Comparison of ENCODE assay signal across 8 cellular contexts in genomic region chr14:91244501-91244901, GRCh38. TPM values are rescaled to one million over a fixed set of nuclear protein-coding genes. Genes with fewer than 3 reads are reported as not detected.
DNase-seq lines count a peak whose midpoint lies in the region; ATAC-seq and TF ChIP-seq lines count a peak whose summit lies in the region.

Gene GPR68, minus strand, starts transcription at chr14:91244704. Its CDS starts 9,654 bp downstream, at chr14:91235050.

- CTCF ChIA-PET in activated CD4-positive, alpha-beta memory T cell treated with anti-CD3 and anti-CD28 coated beads for 36 hours (lab: Charles Lee) = interaction anchor here (0.7 to 6.9 kb wide), 8 partner anchors 8 to 174 kb away, joined by 3 to 71 read pairs (median 4); no protein-coding TSS in a partner anchor
- CTCF ChIA-PET in Caco-2 (lab: Charles Lee) = no interaction called here

- H3K4me3 Mint-ChIP-seq in CD4-positive, CD25-positive, alpha-beta regulatory T cell = peak within 1 kb of the TSS; percentile 90 to 100 (median 92)
- peak within 1 kb of the TSS; percentile 73 for H3K4me3 Mint-ChIP-seq in activated CD4-positive, alpha-beta memory T cell treated with anti-CD3 and anti-CD28 coated beads for 36 hours
- no peak within 1 kb of the TSS for H3K4me3 Mint-ChIP-seq in Caco-2 (ENCODE audit: unreplicated experiment)

- peaks cover 0 to 9% (median 4%) of the 10 kb centered on the region in 7 donors for H3K9me3 Mint-ChIP-seq in CD4-positive, CD25-positive, alpha-beta regulatory T cell
- peaks cover 5% of the 10 kb centered on the region for H3K9me3 Mint-ChIP-seq in activated CD4-positive, alpha-beta memory T cell treated with anti-CD3 and anti-CD28 coated beads for 36 hours
- H3K9me3 Mint-ChIP-seq in Caco-2 (ENCODE audit: unreplicated experiment) = peaks cover 17% of the 10 kb centered on the region

- no peaks in the 10 kb centered on the region for H3K27me3 ChIP-seq in CD4-positive, CD25-positive, alpha-beta regulatory T cell (ENCODE audit: control insufficient read depth, insufficient read depth, low read length)
- no peaks in the 10 kb centered on the region for H3K27me3 ChIP-seq in neuron (ENCODE audit: insufficient read depth, low read length)
- H3K27me3 ChIP-seq in Caco-2 (replicated peaks; ENCODE audit: control insufficient read depth, insufficient read depth, low read length) = no peaks in the 10 kb centered on the region

- H3K4me1 Mint-ChIP-seq in CD4-positive, CD25-positive, alpha-beta regulatory T cell = peaks cover 17 to 97% (median 74%) of the 10 kb centered on the region in 4 donors
- H3K4me1 Mint-ChIP-seq in activated CD4-positive, alpha-beta memory T cell treated with anti-CD3 and anti-CD28 coated beads for 36 hours (ENCODE audit: low read depth) = peaks cover 93% of the 10 kb centered on the region
- H3K4me1 Mint-ChIP-seq in Caco-2 (ENCODE audit: low read depth, unreplicated experiment) = no peaks in the 10 kb centered on the region

- in situ Hi-C loops in GM13976 (cut with MboI; ENCODE audit: low sequenced_read_pairs, unreplicated experiment) = no loop called here

- POLR2A ChIA-PET in activated CD4-positive, alpha-beta memory T cell treated with anti-CD3 and anti-CD28 coated beads for 36 hours (lab: Charles Lee) = interaction anchor here (0.5 to 8.4 kb wide), 15 partner anchors 8 to 861 kb away, joined by 3 to 325 read pairs (median 4); partner anchors contain the start of gene DGLUCY
- POLR2A ChIA-PET in Caco-2 (lab: Charles Lee) = no interaction called here

- H3K36me3 Mint-ChIP-seq in CD4-positive, CD25-positive, alpha-beta regulatory T cell = peaks cover 14% of the 10 kb centered on the region
- H3K36me3 Mint-ChIP-seq in activated CD4-positive, alpha-beta memory T cell treated with anti-CD3 and anti-CD28 coated beads for 36 hours = peaks cover 25% of the 10 kb centered on the region
- H3K36me3 Mint-ChIP-seq in Caco-2 (ENCODE audit: insufficient read depth, unreplicated experiment) = no peaks in the 10 kb centered on the region

- H3K27ac ChIP-seq in CD4-positive, CD25-positive, alpha-beta regulatory T cell (ENCODE audit: insufficient read depth, low read length, poor library complexity, severe bottlenecking) = peak within 1 kb of the TSS; percentile 98
- peak within 1 kb of the TSS; percentile 88 for H3K27ac ChIP-seq in KOPT-K1 (ENCODE audit: low read depth, low read length, poor library complexity, severe bottlenecking)

- peaks cover 86% of the 10 kb centered on the region for H3K4me1 ChIP-seq in CD4-positive, CD25-positive, alpha-beta regulatory T cell (ENCODE audit: control insufficient read depth, insufficient read depth, low read length, poor library complexity, severe bottlenecking)
- H3K4me1 ChIP-seq in neuron (ENCODE audit: insufficient read depth, low read length) = peaks cover 11% of the 10 kb centered on the region
- H3K4me1 ChIP-seq in Caco-2 = no peaks in the 10 kb centered on the region

- intact Hi-C loops in activated CD4-positive, alpha-beta memory T cell treated with anti-CD3 and anti-CD28 coated beads for 36 hours (cut with micrococcal nuclease) = loop anchor here (5.0 kb wide), 1 partner anchor 128 kb away; no protein-coding TSS in a partner anchor
- intact Hi-C loops in Caco-2 (cut with micrococcal nuclease; ENCODE audit: unreplicated experiment) = no loop called here

- H3K9me3 ChIP-seq in CD4-positive, CD25-positive, alpha-beta regulatory T cell (ENCODE audit: control insufficient read depth in 2 of 2, low read length in 2 of 2) = no peaks in the 10 kb centered on the region
- H3K9me3 ChIP-seq in KOPT-K1 (ENCODE audit: insufficient read depth, low read length, poor library complexity, severe bottlenecking) (no peaks in the 10 kb centered on the region), neuron (ENCODE audit: low read length) (no peaks in the 10 kb centered on the region), Caco-2 (no peaks in the 10 kb centered on the region)

- peak within 1 kb of the TSS; percentile 76 for H2AFZ ChIP-seq in neuron (ENCODE audit: low read depth, low read length)

- peak within 1 kb of the TSS; percentile 92 for H3K4me3 ChIP-seq in CD4-positive, CD25-positive, alpha-beta regulatory T cell (ENCODE audit: low read depth, low read length)
- H3K4me3 ChIP-seq in fibroblast of pulmonary artery (replicated peaks; ENCODE audit: low read depth, low read length) (no peak within 1 kb of the TSS), neuron (ENCODE audit: low read length) (peak within 1 kb of the TSS; percentile 20), Caco-2 (ENCODE audit: low read depth, low read length) (no peak within 1 kb of the TSS)

- peaks cover 2% of the 10 kb centered on the region for H3K36me3 ChIP-seq in CD4-positive, CD25-positive, alpha-beta regulatory T cell (ENCODE audit: control insufficient read depth, insufficient read depth, low read length)
- H3K36me3 ChIP-seq in KOPT-K1 (ENCODE audit: insufficient read depth, low read length) = no peaks in the 10 kb centered on the region
- H3K36me3 ChIP-seq in neuron (ENCODE audit: insufficient read depth, low read length) = no peaks in the 10 kb centered on the region
- H3K36me3 ChIP-seq in Caco-2 (ENCODE audit: control insufficient read depth, insufficient read depth, low read length) = no peaks in the 10 kb centered on the region

- TF ChIP-seq CTCF in fibroblast of pulmonary artery (IDR thresholded peaks at IDR 0.05; ENCODE audit: low read length, missing control alignments) (no peak), GM13976 (IDR thresholded peaks at IDR 0.05; ENCODE audit: borderline replicate concordance, control extremely low read depth, extremely low read depth, insufficient read depth, missing control alignments) (no peak), Caco-2 (IDR thresholded peaks at IDR 0.05; ENCODE audit: insufficient read depth in 1 of 2, low read depth in 1 of 2, low read length in 1 of 2, severe bottlenecking in 1 of 2, unreplicated experiment in 1 of 2) (no peak)

- DNase-seq in CD4-positive, CD25-positive, alpha-beta regulatory T cell = peak; percentile 29 to 70 (median 38)
- peak; percentile 51 for DNase-seq in activated CD4-positive, alpha-beta memory T cell treated with anti-CD3 and anti-CD28 coated beads for 36 hours
- peak; percentile 65 for DNase-seq in fibroblast of pulmonary artery (ENCODE audit: low read depth)
- DNase-seq in GM13976 (ENCODE audit: low spot score) = no peak
- no peak for DNase-seq in Caco-2
- DNase-seq in NCI-H2029 (lab: John Stamatoyannopoulos, UW) = no peak

- ATAC-seq in CD4-positive, CD25-positive, alpha-beta regulatory T cell (ENCODE audit: low read depth in 2 of 2) = no peak

- peaks cover 11% of the 10 kb centered on the region for H3K27me3 Mint-ChIP-seq in CD4-positive, CD25-positive, alpha-beta regulatory T cell
- no peaks in the 10 kb centered on the region for H3K27me3 Mint-ChIP-seq in activated CD4-positive, alpha-beta memory T cell treated with anti-CD3 and anti-CD28 coated beads for 36 hours
- H3K27me3 Mint-ChIP-seq in Caco-2 (ENCODE audit: insufficient read depth, unreplicated experiment) = peaks cover 5% of the 10 kb centered on the region

- BruUV-seq in Caco-2 (replicated peaks; lab: Mats Ljungman, UMichigan) = no TSS peak

- peak within 1 kb of the TSS; percentile 96 to 99 (median 99) for H3K27ac Mint-ChIP-seq in CD4-positive, CD25-positive, alpha-beta regulatory T cell
- H3K27ac Mint-ChIP-seq in activated CD4-positive, alpha-beta memory T cell treated with anti-CD3 and anti-CD28 coated beads for 36 hours = peak within 1 kb of the TSS; percentile 84
- no peak within 1 kb of the TSS for H3K27ac Mint-ChIP-seq in Caco-2 (ENCODE audit: unreplicated experiment)

RNA-seq across cellular contexts. Expression of gene GPR68, which starts in this region (rescaled TPM):
- total RNA-seq in CD4-positive, CD25-positive, alpha-beta regulatory T cell = 18.8 TPM
- 10 to 100 TPM in 2 of 4 donors, 1 to 10 TPM in 2; 8.5 to 19.1 (median 11.0) TPM for polyA plus RNA-seq in CD4-positive, CD25-positive, alpha-beta regulatory T cell
- 1 to 10 TPM; 6.5 to 6.9 TPM for total RNA-seq in activated CD4-positive, alpha-beta memory T cell treated with anti-CD3 and anti-CD28 coated beads for 36 hours
- 0.14 TPM in 2 replicates for total RNA-seq in Caco-2 (2022)

Comparison
In these comparisons a context has a peak if more than half of its experiments do, and no peak if none do; other contexts are left out.
1. DNase-seq: peak in CD4-positive, CD25-positive, alpha-beta regulatory T cell (3 of 3), activated CD4-positive, alpha-beta memory T cell treated with anti-CD3 and anti-CD28 coated beads for 36 hours (single experiment) and fibroblast of pulmonary artery (single experiment); none in GM13976 (single experiment), Caco-2 (0 of 2) and NCI-H2029 (single experiment).
2. H3K4me3 ChIP-seq: peak in CD4-positive, CD25-positive, alpha-beta regulatory T cell (single experiment) and neuron (single experiment); none in fibroblast of pulmonary artery (single experiment) and Caco-2 (single experiment).